In the genomic region with DNA sequence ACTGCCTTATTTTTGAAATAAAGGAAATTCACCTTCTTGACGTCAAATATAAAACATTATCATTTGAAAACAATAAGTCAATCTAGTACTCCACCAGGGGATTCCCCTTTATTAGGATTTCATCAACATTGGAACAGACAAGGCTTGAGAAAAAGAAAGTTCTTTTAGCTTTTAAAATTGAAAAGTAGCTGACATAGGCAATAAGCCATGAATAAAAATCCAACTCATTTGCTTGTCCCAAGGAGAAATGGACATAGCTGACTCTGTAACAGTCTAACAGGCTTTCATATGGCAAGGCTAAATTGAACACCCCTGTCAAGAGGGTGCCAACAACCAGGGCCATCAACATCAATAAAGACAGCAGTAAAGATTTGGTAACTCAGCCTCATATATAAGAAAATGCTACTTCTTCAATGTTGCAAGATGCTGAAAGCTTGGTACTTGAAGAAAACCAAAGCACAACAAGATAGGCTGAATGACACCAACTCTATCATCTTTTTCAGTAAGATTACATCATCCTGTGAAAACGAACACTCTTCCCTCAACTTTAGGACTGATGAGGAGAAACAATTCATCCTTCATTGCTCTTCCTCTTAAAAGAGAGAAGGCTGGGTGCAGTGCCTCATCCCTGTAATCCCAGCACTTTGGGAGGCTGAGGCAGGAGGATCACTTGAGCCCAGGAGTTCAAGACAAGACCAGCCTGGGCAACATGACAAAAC, we compare ENCODE assay signal across 3 cellular contexts.
TF ChIP-seq lines count a peak whose summit lies in the region.

No MANE protein-coding gene starts in this region.

TF ChIP-seq in HepG2, 621 proteins besides CTCF, POLR2A, EP300 and RAD21:
- TF ChIP-seq HNF4A (CRISPR knock-in tag; IDR thresholded peaks at IDR 0.05) (no peak), ARNTL (CRISPR knock-in tag; IDR thresholded peaks at IDR 0.05) (no peak), MAFF (IDR thresholded peaks at IDR 0.05; ENCODE audit: low read depth, low read length) (peak; percentile 26; the same call in 1 of the 2 replicates), KLF16 (CRISPR knock-in tag; IDR thresholded peaks at IDR 0.05) (no peak), HES4 (CRISPR knock-in tag; IDR thresholded peaks at IDR 0.05; ENCODE audit: borderline replicate concordance) (no peak), SOX6 (IDR thresholded peaks at IDR 0.05) (no peak), SOX6 (CRISPR knock-in tag; IDR thresholded peaks at IDR 0.05) (no peak), HOXD1 (CRISPR knock-in tag; IDR thresholded peaks at IDR 0.05) (no peak), MAFK (conservative IDR thresholded peaks at IDR 0.05 in 1 of 2, IDR thresholded peaks at IDR 0.05 in 1 of 2; ENCODE audit: low read length in 2 of 2) (peak; percentile 30 to 69; a peak in 2 of 4 replicates), ATF7 (IDR thresholded peaks at IDR 0.05) (peak; percentile 50; the same call in 1 of the 2 replicates), ATF7 (CRISPR knock-in tag; IDR thresholded peaks at IDR 0.05) (no peak), ZEB1 (IDR thresholded peaks at IDR 0.05; ENCODE audit: insufficient replicate concordance, low read depth) (no peak), ZNF749 (CRISPR knock-in tag; IDR thresholded peaks at IDR 0.05; ENCODE audit: borderline replicate concordance) (no peak)
- TF ChIP-seq, protein P1, sequence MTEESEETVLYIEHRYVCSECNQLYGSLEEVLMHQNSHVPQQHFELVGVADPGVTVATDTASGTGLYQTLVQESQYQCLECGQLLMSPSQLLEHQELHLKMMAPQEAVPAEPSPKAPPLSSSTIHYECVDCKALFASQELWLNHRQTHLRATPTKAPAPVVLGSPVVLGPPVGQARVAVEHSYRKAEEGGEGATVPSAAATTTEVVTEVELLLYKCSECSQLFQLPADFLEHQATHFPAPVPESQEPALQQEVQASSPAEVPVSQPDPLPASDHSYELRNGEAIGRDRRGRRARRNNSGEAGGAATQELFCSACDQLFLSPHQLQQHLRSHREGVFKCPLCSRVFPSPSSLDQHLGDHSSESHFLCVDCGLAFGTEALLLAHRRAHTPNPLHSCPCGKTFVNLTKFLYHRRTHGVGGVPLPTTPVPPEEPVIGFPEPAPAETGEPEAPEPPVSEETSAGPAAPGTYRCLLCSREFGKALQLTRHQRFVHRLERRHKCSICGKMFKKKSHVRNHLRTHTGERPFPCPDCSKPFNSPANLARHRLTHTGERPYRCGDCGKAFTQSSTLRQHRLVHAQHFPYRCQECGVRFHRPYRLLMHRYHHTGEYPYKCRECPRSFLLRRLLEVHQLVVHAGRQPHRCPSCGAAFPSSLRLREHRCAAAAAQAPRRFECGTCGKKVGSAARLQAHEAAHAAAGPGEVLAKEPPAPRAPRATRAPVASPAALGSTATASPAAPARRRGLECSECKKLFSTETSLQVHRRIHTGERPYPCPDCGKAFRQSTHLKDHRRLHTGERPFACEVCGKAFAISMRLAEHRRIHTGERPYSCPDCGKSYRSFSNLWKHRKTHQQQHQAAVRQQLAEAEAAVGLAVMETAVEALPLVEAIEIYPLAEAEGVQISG (CRISPR knock-in tag; IDR thresholded peaks at IDR 0.05): no peak
- TF ChIP-seq, protein P2, sequence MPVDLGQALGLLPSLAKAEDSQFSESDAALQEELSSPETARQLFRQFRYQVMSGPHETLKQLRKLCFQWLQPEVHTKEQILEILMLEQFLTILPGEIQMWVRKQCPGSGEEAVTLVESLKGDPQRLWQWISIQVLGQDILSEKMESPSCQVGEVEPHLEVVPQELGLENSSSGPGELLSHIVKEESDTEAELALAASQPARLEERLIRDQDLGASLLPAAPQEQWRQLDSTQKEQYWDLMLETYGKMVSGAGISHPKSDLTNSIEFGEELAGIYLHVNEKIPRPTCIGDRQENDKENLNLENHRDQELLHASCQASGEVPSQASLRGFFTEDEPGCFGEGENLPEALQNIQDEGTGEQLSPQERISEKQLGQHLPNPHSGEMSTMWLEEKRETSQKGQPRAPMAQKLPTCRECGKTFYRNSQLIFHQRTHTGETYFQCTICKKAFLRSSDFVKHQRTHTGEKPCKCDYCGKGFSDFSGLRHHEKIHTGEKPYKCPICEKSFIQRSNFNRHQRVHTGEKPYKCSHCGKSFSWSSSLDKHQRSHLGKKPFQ (CRISPR knock-in tag; IDR thresholded peaks at IDR 0.05; ENCODE audit: insufficient replicate concordance): no peak

TF ChIP-seq in GM23338, 12 proteins besides CTCF, POLR2A, EP300 and RAD21:
- TF ChIP-seq EZH2 (IDR thresholded peaks at IDR 0.05; ENCODE audit: low read depth, unreplicated experiment) (no peak), ZNF114 (CRISPR knock-in tag; IDR thresholded peaks at IDR 0.05) (no peak), EZH2phosphoT487 (IDR thresholded peaks at IDR 0.05; ENCODE audit: unreplicated experiment) (no peak)
- TF ChIP-seq, protein P3, sequence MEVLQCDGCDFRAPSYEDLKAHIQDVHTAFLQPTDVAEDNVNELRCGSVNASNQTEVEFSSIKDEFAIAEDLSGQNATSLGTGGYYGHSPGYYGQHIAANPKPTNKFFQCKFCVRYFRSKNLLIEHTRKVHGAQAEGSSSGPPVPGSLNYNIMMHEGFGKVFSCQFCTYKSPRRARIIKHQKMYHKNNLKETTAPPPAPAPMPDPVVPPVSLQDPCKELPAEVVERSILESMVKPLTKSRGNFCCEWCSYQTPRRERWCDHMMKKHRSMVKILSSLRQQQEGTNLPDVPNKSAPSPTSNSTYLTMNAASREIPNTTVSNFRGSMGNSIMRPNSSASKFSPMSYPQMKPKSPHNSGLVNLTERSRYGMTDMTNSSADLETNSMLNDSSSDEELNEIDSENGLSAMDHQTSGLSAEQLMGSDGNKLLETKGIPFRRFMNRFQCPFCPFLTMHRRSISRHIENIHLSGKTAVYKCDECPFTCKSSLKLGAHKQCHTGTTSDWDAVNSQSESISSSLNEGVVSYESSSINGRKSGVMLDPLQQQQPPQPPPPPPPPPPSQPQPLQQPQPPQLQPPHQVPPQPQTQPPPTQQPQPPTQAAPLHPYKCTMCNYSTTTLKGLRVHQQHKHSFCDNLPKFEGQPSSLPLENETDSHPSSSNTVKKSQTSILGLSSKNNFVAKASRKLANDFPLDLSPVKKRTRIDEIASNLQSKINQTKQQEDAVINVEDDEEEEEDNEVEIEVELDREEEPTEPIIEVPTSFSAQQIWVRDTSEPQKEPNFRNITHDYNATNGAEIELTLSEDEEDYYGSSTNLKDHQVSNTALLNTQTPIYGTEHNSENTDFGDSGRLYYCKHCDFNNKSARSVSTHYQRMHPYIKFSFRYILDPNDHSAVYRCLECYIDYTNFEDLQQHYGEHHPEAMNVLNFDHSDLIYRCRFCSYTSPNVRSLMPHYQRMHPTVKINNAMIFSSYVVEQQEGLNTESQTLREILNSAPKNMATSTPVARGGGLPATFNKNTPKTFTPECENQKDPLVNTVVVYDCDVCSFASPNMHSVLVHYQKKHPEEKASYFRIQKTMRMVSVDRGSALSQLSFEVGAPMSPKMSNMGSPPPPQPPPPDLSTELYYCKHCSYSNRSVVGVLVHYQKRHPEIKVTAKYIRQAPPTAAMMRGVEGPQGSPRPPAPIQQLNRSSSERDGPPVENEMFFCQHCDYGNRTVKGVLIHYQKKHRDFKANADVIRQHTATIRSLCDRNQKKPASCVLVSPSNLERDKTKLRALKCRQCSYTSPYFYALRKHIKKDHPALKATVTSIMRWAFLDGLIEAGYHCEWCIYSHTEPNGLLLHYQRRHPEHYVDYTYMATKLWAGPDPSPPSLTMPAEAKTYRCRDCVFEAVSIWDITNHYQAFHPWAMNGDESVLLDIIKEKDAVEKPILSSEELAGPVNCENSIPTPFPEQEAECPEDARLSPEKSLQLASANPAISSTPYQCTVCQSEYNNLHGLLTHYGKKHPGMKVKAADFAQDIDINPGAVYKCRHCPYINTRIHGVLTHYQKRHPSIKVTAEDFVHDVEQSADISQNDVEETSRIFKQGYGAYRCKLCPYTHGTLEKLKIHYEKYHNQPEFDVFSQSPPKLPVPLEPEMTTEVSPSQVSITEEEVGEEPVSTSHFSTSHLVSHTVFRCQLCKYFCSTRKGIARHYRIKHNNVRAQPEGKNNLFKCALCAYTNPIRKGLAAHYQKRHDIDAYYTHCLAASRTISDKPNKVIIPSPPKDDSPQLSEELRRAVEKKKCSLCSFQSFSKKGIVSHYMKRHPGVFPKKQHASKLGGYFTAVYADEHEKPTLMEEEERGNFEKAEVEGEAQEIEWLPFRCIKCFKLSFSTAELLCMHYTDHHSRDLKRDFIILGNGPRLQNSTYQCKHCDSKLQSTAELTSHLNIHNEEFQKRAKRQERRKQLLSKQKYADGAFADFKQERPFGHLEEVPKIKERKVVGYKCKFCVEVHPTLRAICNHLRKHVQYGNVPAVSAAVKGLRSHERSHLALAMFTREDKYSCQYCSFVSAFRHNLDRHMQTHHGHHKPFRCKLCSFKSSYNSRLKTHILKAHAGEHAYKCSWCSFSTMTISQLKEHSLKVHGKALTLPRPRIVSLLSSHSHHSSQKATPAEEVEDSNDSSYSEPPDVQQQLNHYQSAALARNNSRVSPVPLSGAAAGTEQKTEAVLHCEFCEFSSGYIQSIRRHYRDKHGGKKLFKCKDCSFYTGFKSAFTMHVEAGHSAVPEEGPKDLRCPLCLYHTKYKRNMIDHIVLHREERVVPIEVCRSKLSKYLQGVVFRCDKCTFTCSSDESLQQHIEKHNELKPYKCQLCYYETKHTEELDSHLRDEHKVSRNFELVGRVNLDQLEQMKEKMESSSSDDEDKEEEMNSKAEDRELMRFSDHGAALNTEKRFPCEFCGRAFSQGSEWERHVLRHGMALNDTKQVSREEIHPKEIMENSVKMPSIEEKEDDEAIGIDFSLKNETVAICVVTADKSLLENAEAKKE (CRISPR knock-in tag; IDR thresholded peaks at IDR 0.05): no peak
TF ChIP-seq in GM23338: peak in this region for 0.

TF ChIP-seq in K562, 482 proteins besides CTCF, POLR2A, EP300 and RAD21 (continues in another document):
- TF ChIP-seq CBFA2T3 (IDR thresholded peaks at IDR 0.05) (no peak), ELF2 (CRISPR knock-in tag; IDR thresholded peaks at IDR 0.05) (no peak), ZNF584 (CRISPR knock-in tag; IDR thresholded peaks at IDR 0.05; ENCODE audit: low read depth) (no peak), ZNF239 (CRISPR knock-in tag; IDR thresholded peaks at IDR 0.05) (no peak), RBBP5 (IDR thresholded peaks at IDR 0.05; ENCODE audit: borderline replicate concordance, insufficient read depth, low read length, poor library complexity, severe bottlenecking) (no peak), CEBPG (CRISPR knock-in tag; IDR thresholded peaks at IDR 0.05) (peak; percentile 67), CEBPG (tag; conservative IDR thresholded peaks at IDR 0.05 in 1 of 2, IDR thresholded peaks at IDR 0.05 in 1 of 2) (peak; percentile 79 to 97), ZC3H4 (CRISPR knock-in tag; IDR thresholded peaks at IDR 0.05; ENCODE audit: borderline replicate concordance) (no peak), POLR2AphosphoS2 (IDR thresholded peaks at IDR 0.05; ENCODE audit: low read length) (no peak), SMARCA4 (IDR thresholded peaks at IDR 0.05) (no peak), RBM15 (IDR thresholded peaks at IDR 0.05; ENCODE audit: insufficient read depth, low read length) (no peak), ZNF224 (CRISPR knock-in tag; IDR thresholded peaks at IDR 0.05) (no peak), SIN3A (IDR thresholded peaks at IDR 0.05; ENCODE audit: borderline replicate concordance in 2 of 2, control insufficient read depth in 1 of 2, low read depth in 2 of 2, low read length in 2 of 2) (no peak), KHSRP (IDR thresholded peaks at IDR 0.05) (no peak), ZNF175 (CRISPR knock-in tag; IDR thresholded peaks at IDR 0.05; ENCODE audit: low read depth) (peak; percentile 80)
- TF ChIP-seq, protein P4, sequence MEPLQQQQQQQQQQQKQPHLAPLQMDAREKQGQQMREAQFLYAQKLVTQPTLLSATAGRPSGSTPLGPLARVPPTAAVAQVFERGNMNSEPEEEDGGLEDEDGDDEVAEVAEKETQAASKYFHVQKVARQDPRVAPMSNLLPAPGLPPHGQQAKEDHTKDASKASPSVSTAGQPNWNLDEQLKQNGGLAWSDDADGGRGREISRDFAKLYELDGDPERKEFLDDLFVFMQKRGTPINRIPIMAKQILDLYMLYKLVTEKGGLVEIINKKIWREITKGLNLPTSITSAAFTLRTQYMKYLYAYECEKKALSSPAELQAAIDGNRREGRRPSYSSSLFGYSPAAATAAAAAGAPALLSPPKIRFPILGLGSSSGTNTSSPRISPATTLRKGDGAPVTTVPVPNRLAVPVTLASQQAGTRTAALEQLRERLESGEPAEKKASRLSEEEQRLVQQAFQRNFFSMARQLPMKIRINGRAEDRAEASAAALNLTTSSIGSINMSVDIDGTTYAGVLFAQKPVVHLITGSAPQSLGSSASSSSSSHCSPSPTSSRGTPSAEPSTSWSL (CRISPR knock-in tag; IDR thresholded peaks at IDR 0.05; ENCODE audit: borderline replicate concordance): no peak
- TF ChIP-seq, protein P5, sequence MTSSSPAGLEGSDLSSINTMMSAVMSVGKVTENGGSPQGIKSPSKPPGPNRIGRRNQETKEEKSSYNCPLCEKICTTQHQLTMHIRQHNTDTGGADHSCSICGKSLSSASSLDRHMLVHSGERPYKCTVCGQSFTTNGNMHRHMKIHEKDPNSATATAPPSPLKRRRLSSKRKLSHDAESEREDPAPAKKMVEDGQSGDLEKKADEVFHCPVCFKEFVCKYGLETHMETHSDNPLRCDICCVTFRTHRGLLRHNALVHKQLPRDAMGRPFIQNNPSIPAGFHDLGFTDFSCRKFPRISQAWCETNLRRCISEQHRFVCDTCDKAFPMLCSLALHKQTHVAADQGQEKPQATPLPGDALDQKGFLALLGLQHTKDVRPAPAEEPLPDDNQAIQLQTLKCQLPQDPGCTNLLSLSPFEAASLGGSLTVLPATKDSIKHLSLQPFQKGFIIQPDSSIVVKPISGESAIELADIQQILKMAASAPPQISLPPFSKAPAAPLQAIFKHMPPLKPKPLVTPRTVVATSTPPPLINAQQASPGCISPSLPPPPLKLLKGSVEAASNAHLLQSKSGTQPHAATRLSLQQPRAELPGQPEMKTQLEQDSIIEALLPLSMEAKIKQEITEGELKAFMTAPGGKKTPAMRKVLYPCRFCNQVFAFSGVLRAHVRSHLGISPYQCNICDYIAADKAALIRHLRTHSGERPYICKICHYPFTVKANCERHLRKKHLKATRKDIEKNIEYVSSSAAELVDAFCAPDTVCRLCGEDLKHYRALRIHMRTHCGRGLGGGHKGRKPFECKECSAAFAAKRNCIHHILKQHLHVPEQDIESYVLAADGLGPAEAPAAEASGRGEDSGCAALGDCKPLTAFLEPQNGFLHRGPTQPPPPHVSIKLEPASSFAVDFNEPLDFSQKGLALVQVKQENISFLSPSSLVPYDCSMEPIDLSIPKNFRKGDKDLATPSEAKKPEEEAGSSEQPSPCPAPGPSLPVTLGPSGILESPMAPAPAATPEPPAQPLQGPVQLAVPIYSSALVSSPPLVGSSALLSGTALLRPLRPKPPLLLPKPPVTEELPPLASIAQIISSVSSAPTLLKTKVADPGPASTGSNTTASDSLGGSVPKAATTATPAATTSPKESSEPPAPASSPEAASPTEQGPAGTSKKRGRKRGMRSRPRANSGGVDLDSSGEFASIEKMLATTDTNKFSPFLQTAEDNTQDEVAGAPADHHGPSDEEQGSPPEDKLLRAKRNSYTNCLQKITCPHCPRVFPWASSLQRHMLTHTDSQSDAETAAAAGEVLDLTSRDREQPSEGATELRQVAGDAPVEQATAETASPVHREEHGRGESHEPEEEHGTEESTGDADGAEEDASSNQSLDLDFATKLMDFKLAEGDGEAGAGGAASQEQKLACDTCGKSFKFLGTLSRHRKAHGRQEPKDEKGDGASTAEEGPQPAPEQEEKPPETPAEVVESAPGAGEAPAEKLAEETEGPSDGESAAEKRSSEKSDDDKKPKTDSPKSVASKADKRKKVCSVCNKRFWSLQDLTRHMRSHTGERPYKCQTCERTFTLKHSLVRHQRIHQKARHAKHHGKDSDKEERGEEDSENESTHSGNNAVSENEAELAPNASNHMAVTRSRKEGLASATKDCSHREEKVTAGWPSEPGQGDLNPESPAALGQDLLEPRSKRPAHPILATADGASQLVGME (CRISPR knock-in tag; IDR thresholded peaks at IDR 0.05): no peak
- TF ChIP-seq, protein P6, sequence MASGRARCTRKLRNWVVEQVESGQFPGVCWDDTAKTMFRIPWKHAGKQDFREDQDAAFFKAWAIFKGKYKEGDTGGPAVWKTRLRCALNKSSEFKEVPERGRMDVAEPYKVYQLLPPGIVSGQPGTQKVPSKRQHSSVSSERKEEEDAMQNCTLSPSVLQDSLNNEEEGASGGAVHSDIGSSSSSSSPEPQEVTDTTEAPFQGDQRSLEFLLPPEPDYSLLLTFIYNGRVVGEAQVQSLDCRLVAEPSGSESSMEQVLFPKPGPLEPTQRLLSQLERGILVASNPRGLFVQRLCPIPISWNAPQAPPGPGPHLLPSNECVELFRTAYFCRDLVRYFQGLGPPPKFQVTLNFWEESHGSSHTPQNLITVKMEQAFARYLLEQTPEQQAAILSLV (tag; IDR thresholded peaks at IDR 0.05): 0 out of 2 replicates have a peak, but pooled peaks have one; percentile 27
